Comparison of ENCODE assay signal across 8 cellular contexts in genomic region chr6:12011276-12012112, GRCh38. TPM values are rescaled to one million over a fixed set of nuclear protein-coding genes. Genes with fewer than 3 reads are reported as not detected.
DNase-seq lines count a peak whose midpoint lies in the region; ATAC-seq and TF ChIP-seq lines count a peak whose summit lies in the region.

No MANE protein-coding gene starts in this region.

- ATAC-seq in GM19043 (IDR thresholded peaks at IDR 0.05; ENCODE audit: low read depth, unreplicated experiment), result peak; percentile 54
- ATAC-seq in HG03342 (IDR thresholded peaks at IDR 0.05; ENCODE audit: unreplicated experiment), result peak; percentile 62
- ATAC-seq in activated CD4-positive, CD25-positive, alpha-beta regulatory T cell treated with anti-CD3 and anti-CD28 coated beads, Interleukin-2, amount 50 U/mL, for 24 hours, result peak; percentile 78 to 80

- no peaks in the 10 kb centered on the region for H3K27me3 ChIP-seq in kidney epithelial cell (ENCODE audit: control insufficient read depth, insufficient read depth, low read length)

- H3K36me3 ChIP-seq in kidney epithelial cell (ENCODE audit: control insufficient read depth, insufficient read depth, low read length), result peaks cover 1% of the 10 kb centered on the region

- no peak for TF ChIP-seq CTCF in kidney epithelial cell (IDR thresholded peaks at IDR 0.05; ENCODE audit: insufficient read depth, low read length, poor library complexity, severe bottlenecking)

- H3K4me3 ChIP-seq in kidney epithelial cell (ENCODE audit: low read depth, low read length), result peak overlapping the region; percentile 62

- DNase-seq in Ammon's horn (ENCODE audit: low spot score), result peak; percentile 93
- DNase-seq in NCI-H446 treated with DMSO at 0.1 percent for 48 hours (lab: John Stamatoyannopoulos, UW), result peak; percentile 95
- DNase-seq in central memory CD4-positive, alpha-beta T cell, result peak; percentile 97
- peak; percentile 82 for DNase-seq in kidney epithelial cell (ENCODE audit: low read depth)
- peak; percentile 79 to 95 (median 88) for DNase-seq in stimulated activated CD4-positive, alpha-beta T cell treated with anti-CD3 and anti-CD28 coated beads, Interleukin-1b, Interleukin-23, amount 100 ng/mL, for 24 hours (ENCODE audit: low read depth in 4 of 4, low spot score in 1 of 4)

RNA-seq across cellular contexts. Expression of gene HIVEP1, which starts 0.6 kb away (rescaled TPM):
- total RNA-seq in kidney epithelial cell, result 35.5 and 45.4 TPM in 2 replicates

Comparison
In these comparisons a context has a peak if more than half of its experiments do, and no peak if none do; other contexts are left out.
1. Peak in every context shown above with its lines: DNase-seq, ATAC-seq and H3K4me3 ChIP-seq.